ENCODE assay signal across 13 cellular contexts in the genomic region with DNA sequence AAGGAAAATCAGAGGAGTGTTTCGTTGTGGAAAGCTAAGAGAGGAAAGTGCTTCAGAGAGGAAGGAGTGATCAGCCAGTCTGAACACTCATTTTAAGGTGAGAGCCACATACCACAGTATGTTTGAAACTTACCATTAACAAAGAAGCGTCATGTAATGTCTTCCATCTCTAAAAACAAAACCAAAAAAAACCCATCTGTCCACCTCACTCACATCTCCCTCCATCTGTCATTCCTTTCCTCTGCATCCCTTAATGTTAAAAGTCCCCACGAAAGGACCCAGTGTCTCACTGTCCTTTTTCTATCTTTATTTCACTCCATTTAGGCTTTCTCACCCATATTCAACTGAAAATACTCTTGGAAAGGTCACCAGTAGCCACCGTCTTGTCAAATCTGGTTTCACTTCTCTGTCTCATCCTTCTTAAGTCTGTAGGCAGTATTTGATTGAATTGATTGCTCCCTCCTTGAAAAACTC. TPM values are rescaled to one million over a fixed set of nuclear protein-coding genes. Genes with fewer than 3 reads are reported as not detected.
A peak's percentile ranks its signal among the peaks of the same experiment; 100 is the strongest.
DNase-seq lines count a peak whose midpoint lies in the region; ATAC-seq and TF ChIP-seq lines count a peak whose summit lies in the region.
"Had no signal": no experiment of that assay in that cellular context is flagged by ENCODE, and none has a peak within 500 bp of the region (broad histone marks: within the 10 kb centered on the region; RNA-seq: fewer than 3 reads in every experiment).

No MANE protein-coding gene starts in this region.

- H3K27me3 ChIP-seq in naive thymus-derived CD4-positive, alpha-beta T cell (ENCODE audit: control insufficient read depth in 2 of 2, insufficient read depth in 2 of 2, low read length in 2 of 2): no peaks in the 10 kb centered on the region
- H3K27me3 ChIP-seq: gastroesophageal sphincter had no signal

- H3K27me3 Mint-ChIP-seq in naive thymus-derived CD4-positive, alpha-beta T cell: no peaks in the 10 kb centered on the region
- H3K27me3 Mint-ChIP-seq in nephron progenitor cell (ENCODE audit: low read depth, poor library complexity): no peaks in the 10 kb centered on the region

- TF ChIP-seq CTCF in RWPE1 (conservative IDR thresholded peaks at IDR 0.05; ENCODE audit: low read depth): no peak
- no peak for TF ChIP-seq CTCF in nephron progenitor cell (IDR thresholded peaks at IDR 0.05)

- ATAC-seq in GM18502 (IDR thresholded peaks at IDR 0.05; ENCODE audit: poor library complexity, unreplicated experiment) (peak; percentile 58), GM21367 (IDR thresholded peaks at IDR 0.05; ENCODE audit: unreplicated experiment) (peak; percentile 65), HG03521 (IDR thresholded peaks at IDR 0.05; ENCODE audit: unreplicated experiment) (peak; percentile 47), left cardiac atrium (no peak)
- ATAC-seq in naive thymus-derived CD4-positive, alpha-beta T cell: peak; percentile 28
- ATAC-seq: gastroesophageal sphincter, GM23338, HepG2 had no signal

- no peak overlapping the region for H3K4me3 ChIP-seq in naive thymus-derived CD4-positive, alpha-beta T cell (ENCODE audit: low read length)
- H3K4me3 ChIP-seq: gastroesophageal sphincter, GM23338 had no signal

- H3K36me3 Mint-ChIP-seq in naive thymus-derived CD4-positive, alpha-beta T cell: peaks cover 7 to 25% (median 22%) of the 10 kb centered on the region in 5 donors
- peaks cover 20% of the 10 kb centered on the region for H3K36me3 Mint-ChIP-seq in nephron progenitor cell (ENCODE audit: low read depth)

- CTCF ChIA-PET in naive thymus-derived CD4-positive, alpha-beta T cell (lab: Charles Lee): interaction anchor here (0.6 to 1.0 kb wide), 4 partner anchors 14 to 295 kb away, joined by 3 to 7 read pairs (median 3); no protein-coding TSS in a partner anchor
- CTCF ChIA-PET in RWPE1 (lab: Yijun Ruan, JAX): no interaction called here

- intact Hi-C loops in naive thymus-derived CD4-positive, alpha-beta T cell (cut with micrococcal nuclease): no loop called here
- intact Hi-C loops in left cardiac atrium (cut with DNase I): no loop called here

- POLR2A ChIA-PET in naive thymus-derived CD4-positive, alpha-beta T cell (lab: Charles Lee): no interaction called here
- POLR2A ChIA-PET in RWPE1 (lab: Yijun Ruan, JAX; ENCODE audit: low non-redundant PET): no interaction called here

- H3K36me3 ChIP-seq in naive thymus-derived CD4-positive, alpha-beta T cell (ENCODE audit: control insufficient read depth in 2 of 3, insufficient read depth in 3 of 3, low read length in 3 of 3): peaks cover 14 to 42% (median 24%) of the 10 kb centered on the region in 3 experiments

- H3K9me3 ChIP-seq in naive thymus-derived CD4-positive, alpha-beta T cell (ENCODE audit: control insufficient read depth in 2 of 3, low read length in 3 of 3): no peaks in the 10 kb centered on the region
- H3K9me3 ChIP-seq: gastroesophageal sphincter had no signal

- no peak overlapping the region for H3K27ac ChIP-seq in naive thymus-derived CD4-positive, alpha-beta T cell (ENCODE audit: low read depth, low read length)
- H3K27ac ChIP-seq in RWPE1: no peak overlapping the region
- H3K27ac ChIP-seq: gastroesophageal sphincter had no signal

- H3K9me3 Mint-ChIP-seq in naive thymus-derived CD4-positive, alpha-beta T cell: peaks cover 0 to 2% (median 0%) of the 10 kb centered on the region in 11 donors
- H3K9me3 Mint-ChIP-seq in nephron progenitor cell: no peaks in the 10 kb centered on the region
- H3K9me3 Mint-ChIP-seq: GM23338 had no signal

- no peak overlapping the region for H3K27ac Mint-ChIP-seq in naive thymus-derived CD4-positive, alpha-beta T cell
- no peak overlapping the region for H3K27ac Mint-ChIP-seq in nephron progenitor cell
- H3K27ac Mint-ChIP-seq: GM23338 had no signal

- DNase-seq in naive thymus-derived CD4-positive, alpha-beta T cell: no peak
- DNase-seq in AG08396 (ENCODE audit: low spot score): no peak
- DNase-seq in RWPE1 (ENCODE audit: low spot score): no peak
- no peak for DNase-seq in nephron progenitor cell
- no peak for DNase-seq in left cardiac atrium
- DNase-seq: activated CD8-positive, alpha-beta memory T cell treated with anti-CD3 and anti-CD28 coated beads, Interleukin-2, amount 50 U/mL, for 48 hours; DND-41 had no signal

- H3K4me1 Mint-ChIP-seq in naive thymus-derived CD4-positive, alpha-beta T cell: peaks cover 4 to 32% (median 7%) of the 10 kb centered on the region in 7 donors
- H3K4me1 Mint-ChIP-seq in nephron progenitor cell: no peaks in the 10 kb centered on the region
- H3K4me1 Mint-ChIP-seq: GM23338 had no signal

- no peak overlapping the region for H3K4me3 Mint-ChIP-seq in naive thymus-derived CD4-positive, alpha-beta T cell
- H3K4me3 Mint-ChIP-seq in nephron progenitor cell: no peak overlapping the region
- H3K4me3 Mint-ChIP-seq: GM23338 had no signal

- peaks cover 0 to 7% of the 10 kb centered on the region in 2 donors for H3K4me1 ChIP-seq in naive thymus-derived CD4-positive, alpha-beta T cell (ENCODE audit: control insufficient read depth in 2 of 2, insufficient read depth in 2 of 2, low read length in 2 of 2)

RNA-seq across cellular contexts. Expression of a gene that starts 59.4 kb away (rescaled TPM):
- total RNA-seq in naive thymus-derived CD4-positive, alpha-beta T cell: 1 to 10 TPM in 4 of 5 experiments, under 1 TPM in 1; 0.88 to 2.9 (median 1.4) TPM
- not detected for polyA plus RNA-seq in naive thymus-derived CD4-positive, alpha-beta T cell
- not detected for total RNA-seq in left cardiac atrium
- total RNA-seq: GM23338, HepG2 had no signal
- polyA plus RNA-seq: GM23338 had no signal

Comparison
In these comparisons a context has a peak if more than half of its experiments do, and no peak if none do; other contexts are left out.
1. ATAC-seq: peak in GM18502 (single experiment), GM21367 (single experiment), HG03521 (single experiment) and naive thymus-derived CD4-positive, alpha-beta T cell (single experiment); none in left cardiac atrium (0 of 2).